In genomic region chr12:74339211-74339610, GRCh38 we compare ENCODE assay signal across 1 cellular context.
TF ChIP-seq lines count a peak whose summit lies in the region.

No MANE protein-coding gene starts in this region.

TF ChIP-seq in SK-N-SH, 30 proteins besides CTCF, POLR2A, EP300 and RAD21:
- TF ChIP-seq REST (IDR thresholded peaks at IDR 0.05; ENCODE audit: low read depth, low read length) (no peak), TAF1 (IDR thresholded peaks at IDR 0.05; ENCODE audit: borderline replicate concordance, low read depth, low read length) (no peak), GATA2 (CRISPR knock-in tag; IDR thresholded peaks at IDR 0.05) (no peak)
